ENCODE assay signal across 9 cellular contexts in the genomic region with DNA sequence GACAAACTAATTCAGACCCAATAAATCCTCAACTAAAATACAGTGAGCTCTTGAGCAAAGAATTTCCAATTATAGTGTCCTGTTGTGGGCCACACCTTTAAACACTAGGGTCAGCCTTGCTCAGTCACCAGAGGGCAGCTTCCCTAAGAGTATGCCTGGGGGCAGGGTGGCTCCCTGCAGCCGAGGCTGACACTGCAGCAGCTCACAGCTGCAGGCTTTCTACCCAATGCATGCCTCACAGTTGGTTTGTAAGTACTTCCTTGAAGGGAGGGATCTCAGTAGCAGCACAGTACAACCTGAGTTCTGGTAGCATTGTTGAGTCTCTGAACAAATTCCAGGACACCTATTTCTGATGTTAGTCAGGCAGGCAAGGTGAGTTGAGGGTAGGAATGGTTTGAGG.
DNase-seq lines count a peak whose midpoint lies in the region; ATAC-seq and TF ChIP-seq lines count a peak whose summit lies in the region.
"Had no signal": no experiment of that assay in that cellular context is flagged by ENCODE, and none has a peak within 500 bp of the region (broad histone marks: within the 10 kb centered on the region; RNA-seq: fewer than 3 reads in every experiment).

No MANE protein-coding gene starts in this region.

- H3K4me1 ChIP-seq in colonic mucosa, result no peaks in the 10 kb centered on the region
- H3K4me1 ChIP-seq in naive thymus-derived CD4-positive, alpha-beta T cell (ENCODE audit: control insufficient read depth in 2 of 2, insufficient read depth in 2 of 2, low read length in 2 of 2), result no peaks in the 10 kb centered on the region

- no peaks in the 10 kb centered on the region for H3K27me3 Mint-ChIP-seq in nephron progenitor cell (ENCODE audit: low read depth, poor library complexity)
- no peaks in the 10 kb centered on the region for H3K27me3 Mint-ChIP-seq in naive thymus-derived CD4-positive, alpha-beta T cell

- H3K27me3 ChIP-seq in MG63, result no peaks in the 10 kb centered on the region
- no peaks in the 10 kb centered on the region for H3K27me3 ChIP-seq in colonic mucosa
- no peaks in the 10 kb centered on the region for H3K27me3 ChIP-seq in naive thymus-derived CD4-positive, alpha-beta T cell (ENCODE audit: control insufficient read depth in 2 of 2, insufficient read depth in 2 of 2, low read length in 2 of 2)

- POLR2A ChIA-PET in naive thymus-derived CD4-positive, alpha-beta T cell (lab: Charles Lee), result no interaction called here

- H3K9ac ChIP-seq in colonic mucosa (ENCODE audit: low read depth in 2 of 2, low read length in 2 of 2), result no peak overlapping the region

- H3K36me3 ChIP-seq in MG63, result no peaks in the 10 kb centered on the region
- H3K36me3 ChIP-seq in colonic mucosa, result no peaks in the 10 kb centered on the region
- H3K36me3 ChIP-seq in naive thymus-derived CD4-positive, alpha-beta T cell (ENCODE audit: control insufficient read depth in 2 of 3, insufficient read depth in 3 of 3, low read length in 3 of 3), result no peaks in the 10 kb centered on the region

- H3K27ac Mint-ChIP-seq in nephron progenitor cell, result no peak overlapping the region
- no peak overlapping the region for H3K27ac Mint-ChIP-seq in naive thymus-derived CD4-positive, alpha-beta T cell

- H3K4me3 Mint-ChIP-seq in nephron progenitor cell, result no peak overlapping the region
- no peak overlapping the region for H3K4me3 Mint-ChIP-seq in naive thymus-derived CD4-positive, alpha-beta T cell
- H3K4me3 Mint-ChIP-seq: neural crest cell had no signal

- H3K4me3 ChIP-seq in MG63 (no peak overlapping the region), colonic mucosa (no peak overlapping the region)
- no peak overlapping the region for H3K4me3 ChIP-seq in naive thymus-derived CD4-positive, alpha-beta T cell (ENCODE audit: low read length)

- TF ChIP-seq CTCF in colonic mucosa (IDR thresholded peaks at IDR 0.05) (no peak), nephron progenitor cell (IDR thresholded peaks at IDR 0.05) (no peak)

- H3K36me3 Mint-ChIP-seq in nephron progenitor cell (ENCODE audit: low read depth), result peaks cover 6% of the 10 kb centered on the region
- peaks cover 0 to 4% (median 0%) of the 10 kb centered on the region in 5 donors for H3K36me3 Mint-ChIP-seq in naive thymus-derived CD4-positive, alpha-beta T cell

- no peaks in the 10 kb centered on the region for H3K9me3 ChIP-seq in MG63
- no peaks in the 10 kb centered on the region for H3K9me3 ChIP-seq in colonic mucosa
- H3K9me3 ChIP-seq in naive thymus-derived CD4-positive, alpha-beta T cell (ENCODE audit: control insufficient read depth in 2 of 3, low read length in 3 of 3), result no peaks in the 10 kb centered on the region

- ATAC-seq in HG03139 (IDR thresholded peaks at IDR 0.05; ENCODE audit: unreplicated experiment), result no peak
- no peak for ATAC-seq in HG02642 (IDR thresholded peaks at IDR 0.05; ENCODE audit: poor library complexity, unreplicated experiment)
- no peak for ATAC-seq in naive thymus-derived CD4-positive, alpha-beta T cell

- peaks cover 11% of the 10 kb centered on the region for H3K9me3 Mint-ChIP-seq in nephron progenitor cell
- peaks cover 0 to 8% (median 3%) of the 10 kb centered on the region in 11 donors for H3K9me3 Mint-ChIP-seq in naive thymus-derived CD4-positive, alpha-beta T cell
- H3K9me3 Mint-ChIP-seq: neural crest cell had no signal

- H3K27ac ChIP-seq in colonic mucosa, result no peak overlapping the region
- H3K27ac ChIP-seq in naive thymus-derived CD4-positive, alpha-beta T cell (ENCODE audit: low read depth, low read length), result no peak overlapping the region

- CTCF ChIA-PET in naive thymus-derived CD4-positive, alpha-beta T cell (lab: Charles Lee), result no interaction called here

- DNase-seq in DMS153 (lab: John Stamatoyannopoulos, UW), result peak; percentile 38
- DNase-seq in MG63, result peak; percentile 9
- DNase-seq in colonic mucosa, result peak; percentile 20
- peak; percentile 10 for DNase-seq in nephron progenitor cell
- no peak for DNase-seq in naive thymus-derived CD4-positive, alpha-beta T cell
- no peak for DNase-seq in activated T-cell treated with anti-CD3 and anti-CD28 coated beads, Interleukin-2, amount 50 U/mL, for 48 hours

- intact Hi-C loops in colonic mucosa (cut with DNase I), result no loop called here
- intact Hi-C loops in naive thymus-derived CD4-positive, alpha-beta T cell (cut with micrococcal nuclease), result no loop called here

- no peaks in the 10 kb centered on the region for H3K4me1 Mint-ChIP-seq in nephron progenitor cell
- no peaks in the 10 kb centered on the region for H3K4me1 Mint-ChIP-seq in naive thymus-derived CD4-positive, alpha-beta T cell

Comparison
In these comparisons a context has a peak if more than half of its experiments do, and no peak if none do; other contexts are left out.
1. DNase-seq: peak in DMS153 (single experiment), MG63 (single experiment), colonic mucosa (single experiment) and nephron progenitor cell (single experiment); none in naive thymus-derived CD4-positive, alpha-beta T cell (0 of 9) and activated T-cell treated with anti-CD3 and anti-CD28 coated beads, Interleukin-2, amount 50 U/mL, for 48 hours (0 of 2).